19 cellular contexts compared by ENCODE assay signal in the genomic region with DNA sequence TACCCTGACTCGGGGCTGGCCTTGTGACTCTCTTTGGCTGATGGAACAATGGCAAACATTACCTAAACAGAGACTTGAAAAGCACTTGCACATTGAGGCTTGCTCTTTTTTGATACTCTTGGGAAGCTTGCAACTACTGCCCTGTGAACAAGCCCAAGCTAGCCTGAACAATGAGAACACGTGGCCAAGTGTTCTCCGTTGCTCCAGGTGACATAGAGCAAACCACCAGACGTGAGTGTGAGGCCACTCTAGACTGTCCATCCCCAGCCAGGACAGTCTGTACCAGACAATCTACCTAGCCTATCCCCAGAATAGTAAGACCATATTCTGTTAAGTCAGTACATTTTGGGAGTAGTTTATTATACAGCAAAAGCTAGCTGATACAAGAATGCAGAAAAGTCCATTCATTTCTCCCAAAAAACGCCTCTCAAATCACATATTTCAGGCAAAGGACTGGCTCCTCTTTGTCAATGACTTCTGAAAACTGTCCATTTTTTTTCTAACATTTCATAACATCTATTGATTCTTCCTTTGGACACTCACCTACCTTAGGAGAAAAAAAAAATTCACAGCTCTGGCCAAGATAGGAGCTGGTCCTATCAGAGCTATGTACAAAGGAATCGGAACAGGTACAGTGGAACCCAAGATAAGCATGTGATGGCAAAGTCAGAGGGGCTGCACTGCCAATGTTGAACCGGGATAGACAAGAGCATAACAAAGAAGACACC.
"Had no signal": no experiment of that assay in that cellular context is flagged by ENCODE, and none has a peak within 500 bp of the region (broad histone marks: within the 10 kb centered on the region; RNA-seq: fewer than 3 reads in every experiment).

No MANE protein-coding gene starts in this region.

- H3K9me3 ChIP-seq: colonic mucosa, esophagus muscularis mucosa, heart right ventricle, thyroid gland had no signal

- H3K27ac ChIP-seq: colonic mucosa, esophagus muscularis mucosa, heart right ventricle, thyroid gland had no signal

- H3K27me3 ChIP-seq: colonic mucosa, esophagus muscularis mucosa, heart right ventricle, thyroid gland had no signal

- H3K27ac Mint-ChIP-seq: activated CD4-positive, alpha-beta T cell treated with anti-CD3 and anti-CD28 coated beads, Interleukin-2, amount 10 ng/mL, durations not matched to agents 24 days and 14 days; activated CD8-positive, alpha-beta T cell treated with anti-CD3 and anti-CD28 coated beads for 36 hours; activated naive CD4-positive, alpha-beta T cell treated with anti-CD3 and anti-CD28 coated beads for 36 hours; activated T-cell treated with anti-CD3 and anti-CD28 coated beads, Interleukin-2, amount 50 U/mL, for 24 hours; immature natural killer cell; natural killer cell had no signal

- H3K4me1 Mint-ChIP-seq: activated CD4-positive, alpha-beta T cell treated with anti-CD3 and anti-CD28 coated beads, Interleukin-2, amount 10 ng/mL, durations not matched to agents 24 days and 14 days had no signal

- H3K36me3 ChIP-seq: colonic mucosa, esophagus muscularis mucosa, heart right ventricle, thyroid gland had no signal

- H3K4me3 Mint-ChIP-seq: activated CD4-positive, alpha-beta T cell treated with anti-CD3 and anti-CD28 coated beads, Interleukin-2, amount 10 ng/mL, durations not matched to agents 24 days and 14 days; activated CD8-positive, alpha-beta T cell treated with anti-CD3 and anti-CD28 coated beads for 36 hours; activated naive CD4-positive, alpha-beta T cell treated with anti-CD3 and anti-CD28 coated beads for 36 hours; activated T-cell treated with anti-CD3 and anti-CD28 coated beads, Interleukin-2, amount 50 U/mL, for 24 hours; brain; central memory CD8-positive, alpha-beta T cell; immature natural killer cell; natural killer cell had no signal

- H3K9me3 Mint-ChIP-seq: activated CD4-positive, alpha-beta T cell treated with anti-CD3 and anti-CD28 coated beads, Interleukin-2, amount 10 ng/mL, durations not matched to agents 24 days and 14 days; activated CD8-positive, alpha-beta T cell treated with anti-CD3 and anti-CD28 coated beads for 36 hours; activated naive CD4-positive, alpha-beta T cell treated with anti-CD3 and anti-CD28 coated beads for 36 hours; activated T-cell treated with anti-CD3 and anti-CD28 coated beads, Interleukin-2, amount 50 U/mL, for 24 hours; brain; central memory CD8-positive, alpha-beta T cell; immature natural killer cell; natural killer cell had no signal

- H3K4me3 ChIP-seq: colonic mucosa, esophagus muscularis mucosa, heart right ventricle, thyroid gland had no signal

- H3K4me1 ChIP-seq: colonic mucosa, thyroid gland had no signal

- H3K36me3 Mint-ChIP-seq: brain had no signal

- ATAC-seq: activated CD8-positive, alpha-beta T cell treated with anti-CD3 and anti-CD28 coated beads for 36 hours; natural killer cell had no signal

- DNase-seq: activated CD4-positive, alpha-beta T cell treated with anti-CD3 and anti-CD28 coated beads, Interleukin-2, amount 10 ng/mL, durations not matched to agents 24 days and 14 days; activated CD8-positive, alpha-beta T cell treated with anti-CD3 and anti-CD28 coated beads for 36 hours; activated naive CD4-positive, alpha-beta T cell treated with anti-CD3 and anti-CD28 coated beads for 36 hours; activated T-cell treated with anti-CD3 and anti-CD28 coated beads, Interleukin-2, amount 50 U/mL, for 24 hours; anterior cingulate cortex; colonic mucosa; heart right ventricle; immature natural killer cell; kidney glomerular epithelial cell; natural killer cell; nucleus accumbens; posterior cingulate gyrus; stimulated activated CD4-positive, alpha-beta T cell treated with anti-CD3 and anti-CD28 coated beads, Interleukin-1b, Interleukin-23, amount 100 ng/mL, for 48 hours; stimulated activated CD8-positive, alpha-beta memory T cell treated with anti-CD3 and anti-CD28 coated beads, Interleukin-4, amount 100 ng/mL, for 48 hours; stimulated activated naive CD4-positive, alpha-beta T cell treated with Interleukin-2 at 50 U/mL for 16 hours; thyroid gland had no signal
